Comparison of ENCODE assay signal across 1 cellular context in genomic region chr4:25376754-25377571, GRCh38.
TF ChIP-seq lines count a peak whose summit lies in the region.

ANAPC4 (plus strand) TSS chr4:25377263; CDS start chr4:25377428, 165 bp downstream.

TF ChIP-seq in HepG2, 621 proteins besides CTCF, POLR2A, EP300 and RAD21 (continued from another document and continues in another):
- peak; percentile 63; the same call in 1 of the 3 replicates for TF ChIP-seq MXI1 (IDR thresholded peaks at IDR 0.05; ENCODE audit: borderline replicate concordance, low read depth, low read length)
- no peak for TF ChIP-seq AHDC1 (CRISPR knock-in tag; IDR thresholded peaks at IDR 0.05; ENCODE audit: borderline replicate concordance)
- no peak for TF ChIP-seq ZNF17 (CRISPR knock-in tag; IDR thresholded peaks at IDR 0.05)
- no peak for TF ChIP-seq E2F2 (CRISPR knock-in tag; IDR thresholded peaks at IDR 0.05; ENCODE audit: borderline replicate concordance)
- TF ChIP-seq ZNF235 (CRISPR knock-in tag; IDR thresholded peaks at IDR 0.05; ENCODE audit: borderline replicate concordance), result no peak
- TF ChIP-seq THAP9 (CRISPR knock-in tag; IDR thresholded peaks at IDR 0.05; ENCODE audit: borderline replicate concordance), result 0 out of 2 replicates have a peak, but pooled peaks have one; percentile 50
- TF ChIP-seq HOXA9 (CRISPR knock-in tag; IDR thresholded peaks at IDR 0.05; ENCODE audit: borderline replicate concordance), result no peak
- no peak for TF ChIP-seq PAF1 (CRISPR knock-in tag; IDR thresholded peaks at IDR 0.05)
- TF ChIP-seq ZBTB44 (CRISPR knock-in tag; IDR thresholded peaks at IDR 0.05), result no peak
- TF ChIP-seq ZSCAN25 (CRISPR knock-in tag; IDR thresholded peaks at IDR 0.05), result no peak
- TF ChIP-seq DR1 (CRISPR knock-in tag; IDR thresholded peaks at IDR 0.05), result no peak
- TF ChIP-seq CCAR2 (optimal IDR thresholded peaks at IDR 0.05; ENCODE audit: low read depth, low read length), result no peak
- TF ChIP-seq ARID2 (CRISPR knock-in tag; IDR thresholded peaks at IDR 0.05; ENCODE audit: borderline replicate concordance), result no peak
- peak; percentile 41; the same call in 1 of the 2 replicates for TF ChIP-seq REPIN1 (CRISPR knock-in tag; IDR thresholded peaks at IDR 0.05; ENCODE audit: borderline replicate concordance, low read depth)
- no peak for TF ChIP-seq MEIS2 (CRISPR knock-in tag; IDR thresholded peaks at IDR 0.05)
- peak; percentile 82 for TF ChIP-seq MAZ (IDR thresholded peaks at IDR 0.05; ENCODE audit: borderline replicate concordance, low read depth, low read length)
- TF ChIP-seq MAZ (CRISPR knock-in tag; IDR thresholded peaks at IDR 0.05; ENCODE audit: low read depth), result peak; percentile 48; the same call in 1 of the 2 replicates
- TF ChIP-seq ZNF580 (CRISPR knock-in tag; IDR thresholded peaks at IDR 0.05; ENCODE audit: borderline replicate concordance, low read depth), result no peak
- no peak for TF ChIP-seq ZNF263 (CRISPR knock-in tag; IDR thresholded peaks at IDR 0.05)
- TF ChIP-seq PITX1 (CRISPR knock-in tag; IDR thresholded peaks at IDR 0.05), result no peak
- no peak for TF ChIP-seq ZBTB37 (CRISPR knock-in tag; IDR thresholded peaks at IDR 0.05)
- TF ChIP-seq MYC (CRISPR knock-in tag; IDR thresholded peaks at IDR 0.05; ENCODE audit: borderline replicate concordance), result peak; percentile 73; the same call in 1 of the 2 replicates
- no peak for TF ChIP-seq RELA (CRISPR knock-in tag; IDR thresholded peaks at IDR 0.05)
- TF ChIP-seq ZNF616 (CRISPR knock-in tag; IDR thresholded peaks at IDR 0.05; ENCODE audit: low read depth), result no peak
- TF ChIP-seq FOXM1 (CRISPR knock-in tag; IDR thresholded peaks at IDR 0.05), result no peak
- TF ChIP-seq TBP (CRISPR knock-in tag; IDR thresholded peaks at IDR 0.05), result no peak
- TF ChIP-seq ZNF253 (CRISPR knock-in tag; IDR thresholded peaks at IDR 0.05; ENCODE audit: borderline replicate concordance), result no peak
- TF ChIP-seq ZNF431 (CRISPR knock-in tag; IDR thresholded peaks at IDR 0.05; ENCODE audit: borderline replicate concordance, low read depth), result no peak
- no peak for TF ChIP-seq DMTF1 (CRISPR knock-in tag; IDR thresholded peaks at IDR 0.05)
- TF ChIP-seq GFI1 (CRISPR knock-in tag; IDR thresholded peaks at IDR 0.05; ENCODE audit: borderline replicate concordance), result no peak
- peak; percentile 7; the same call in 1 of the 2 replicates for TF ChIP-seq ZNF792 (CRISPR knock-in tag; IDR thresholded peaks at IDR 0.05)
- TF ChIP-seq MTERF4 (CRISPR knock-in tag; IDR thresholded peaks at IDR 0.05), result no peak
- no peak for TF ChIP-seq EHMT2 (IDR thresholded peaks at IDR 0.05; ENCODE audit: borderline replicate concordance, low read depth, low read length)
- no peak for TF ChIP-seq CSRNP2 (CRISPR knock-in tag; conservative IDR thresholded peaks at IDR 0.05; ENCODE audit: low read depth)
- TF ChIP-seq TFAP4 (IDR thresholded peaks at IDR 0.05; ENCODE audit: borderline replicate concordance, low read depth), result no peak; the same call in 1 of the 2 replicates
- no peak for TF ChIP-seq ZNF512 (CRISPR knock-in tag; IDR thresholded peaks at IDR 0.05)
- no peak for TF ChIP-seq RARG (CRISPR knock-in tag; IDR thresholded peaks at IDR 0.05; ENCODE audit: low read depth)
- no peak; the same call in 1 of the 2 replicates for TF ChIP-seq ZIK1 (CRISPR knock-in tag; IDR thresholded peaks at IDR 0.05; ENCODE audit: borderline replicate concordance, low read depth)
- TF ChIP-seq ZNF33A (CRISPR knock-in tag; IDR thresholded peaks at IDR 0.05; ENCODE audit: borderline replicate concordance), result no peak
